ENCODE assay signal across 13 cellular contexts in genomic region chr2:174442546-174443510, GRCh38. TPM values are rescaled to one million over a fixed set of nuclear protein-coding genes. Genes with fewer than 3 reads are reported as not detected.
DNase-seq lines count a peak whose midpoint lies in the region; ATAC-seq and TF ChIP-seq lines count a peak whose summit lies in the region.
"Had no signal": no experiment of that assay in that cellular context is flagged by ENCODE, and none has a peak within 500 bp of the region (broad histone marks: within the 10 kb centered on the region; RNA-seq: fewer than 3 reads in every experiment).

No MANE protein-coding gene starts in this region.

- no peak overlapping the region for H3K4me3 ChIP-seq in BE2C (ENCODE audit: low read depth, low read length)
- H3K4me3 ChIP-seq: lung had no signal

- DNase-seq in activated naive CD4-positive, alpha-beta T cell treated with Interleukin-2 at 50 U/mL for 16 hours = no peak
- DNase-seq in fibroblast of the conjunctiva (ENCODE audit: low read depth) = peak; percentile 49
- DNase-seq in smooth muscle cell of the brain vasculature (ENCODE audit: low read depth, low spot score) = peak; percentile 33
- DNase-seq in BE2C = no peak
- DNase-seq in NCI-H446 (lab: John Stamatoyannopoulos, UW) = no peak
- DNase-seq: 8988T, activated T-cell treated with anti-CD3 and anti-CD28 coated beads for 4 hours, NCI-H187 treated with DMSO at 0.1 percent for 48 hours had no signal

- H3K36me3 ChIP-seq in BE2C = no peaks in the 10 kb centered on the region

- no peaks in the 10 kb centered on the region for H3K9me3 Mint-ChIP-seq in activated naive CD4-positive, alpha-beta T cell treated with anti-CD3 and anti-CD28 coated beads, Interleukin-2, amount 50 U/mL, for 24 hours
- H3K9me3 Mint-ChIP-seq: stimulated activated memory B cell treated with anti-CD40 and anti-IgM and Interleukin-4, amounts not matched to agents 10 μg/mL and 1 μg/mL and 100 μg/mL, for 72 hours had no signal

- H3K36me3 Mint-ChIP-seq in activated naive CD4-positive, alpha-beta T cell treated with anti-CD3 and anti-CD28 coated beads, Interleukin-2, amount 50 U/mL, for 24 hours = peaks cover 9% of the 10 kb centered on the region

- ATAC-seq in SK-N-SH treated with all-trans-retinoic acid at 6 μM for 48 hours (peak; percentile 97), HG03175 (IDR thresholded peaks at IDR 0.05; ENCODE audit: unreplicated experiment) (no peak)
- ATAC-seq: stimulated activated memory B cell treated with anti-CD40 and anti-IgM and Interleukin-4, amounts not matched to agents 10 μg/mL and 1 μg/mL and 100 μg/mL, for 72 hours had no signal

- no peaks in the 10 kb centered on the region for H3K9me3 ChIP-seq in BE2C

- no peaks in the 10 kb centered on the region for H3K4me1 ChIP-seq in BE2C

- TF ChIP-seq CTCF in BE2C (IDR thresholded peaks at IDR 0.05; ENCODE audit: low read depth, low read length) = no peak

- H3K4me1 Mint-ChIP-seq in activated naive CD4-positive, alpha-beta T cell treated with anti-CD3 and anti-CD28 coated beads, Interleukin-2, amount 50 U/mL, for 24 hours = no peaks in the 10 kb centered on the region
- H3K4me1 Mint-ChIP-seq: stimulated activated memory B cell treated with anti-CD40 and anti-IgM and Interleukin-4, amounts not matched to agents 10 μg/mL and 1 μg/mL and 100 μg/mL, for 72 hours had no signal

- H3K27ac Mint-ChIP-seq in activated naive CD4-positive, alpha-beta T cell treated with anti-CD3 and anti-CD28 coated beads, Interleukin-2, amount 50 U/mL, for 24 hours = peak overlapping the region; percentile 32
- H3K27ac Mint-ChIP-seq: stimulated activated memory B cell treated with anti-CD40 and anti-IgM and Interleukin-4, amounts not matched to agents 10 μg/mL and 1 μg/mL and 100 μg/mL, for 72 hours had no signal

- no peak overlapping the region for H3K4me3 Mint-ChIP-seq in activated naive CD4-positive, alpha-beta T cell treated with anti-CD3 and anti-CD28 coated beads, Interleukin-2, amount 50 U/mL, for 24 hours
- H3K4me3 Mint-ChIP-seq: stimulated activated memory B cell treated with anti-CD40 and anti-IgM and Interleukin-4, amounts not matched to agents 10 μg/mL and 1 μg/mL and 100 μg/mL, for 72 hours had no signal

- H3K27me3 ChIP-seq in BE2C = no peaks in the 10 kb centered on the region

- no peaks in the 10 kb centered on the region for H3K27me3 Mint-ChIP-seq in activated naive CD4-positive, alpha-beta T cell treated with anti-CD3 and anti-CD28 coated beads, Interleukin-2, amount 50 U/mL, for 24 hours
- H3K27me3 Mint-ChIP-seq: stimulated activated memory B cell treated with anti-CD40 and anti-IgM and Interleukin-4, amounts not matched to agents 10 μg/mL and 1 μg/mL and 100 μg/mL, for 72 hours had no signal

TF ChIP-seq in SK-N-SH treated with all-trans-retinoic acid at 6 μM for 48 hours, 23 proteins besides CTCF, POLR2A, EP300 and RAD21:
- no peak for TF ChIP-seq ZC3H10 (CRISPR knock-in tag; IDR thresholded peaks at IDR 0.05)
- TF ChIP-seq ISL1 (CRISPR knock-in tag; IDR thresholded peaks at IDR 0.05) = peak; percentile 69

RNA-seq across cellular contexts. Expression of gene GPR155, which starts 44.0 kb away (rescaled TPM):
- polyA plus RNA-seq in BE2C (2012; ENCODE audit: insufficient read depth, insufficient read length, low read depth) = 0.71 TPM

RNA-seq across cellular contexts. Expression of gene SCRN3, which starts 47.3 kb away (rescaled TPM):
- 14.4 TPM for polyA plus RNA-seq in BE2C (2012; ENCODE audit: insufficient read depth, insufficient read length, low read depth)

Comparison
In these comparisons a context has a peak if more than half of its experiments do, and no peak if none do; other contexts are left out.
1. DNase-seq: peak in fibroblast of the conjunctiva (single experiment) and smooth muscle cell of the brain vasculature (single experiment); none in activated naive CD4-positive, alpha-beta T cell treated with Interleukin-2 at 50 U/mL for 16 hours (single experiment), BE2C (single experiment) and NCI-H446 (0 of 2).